Comparison of ENCODE assay signal across 11 cellular contexts in the genomic region with DNA sequence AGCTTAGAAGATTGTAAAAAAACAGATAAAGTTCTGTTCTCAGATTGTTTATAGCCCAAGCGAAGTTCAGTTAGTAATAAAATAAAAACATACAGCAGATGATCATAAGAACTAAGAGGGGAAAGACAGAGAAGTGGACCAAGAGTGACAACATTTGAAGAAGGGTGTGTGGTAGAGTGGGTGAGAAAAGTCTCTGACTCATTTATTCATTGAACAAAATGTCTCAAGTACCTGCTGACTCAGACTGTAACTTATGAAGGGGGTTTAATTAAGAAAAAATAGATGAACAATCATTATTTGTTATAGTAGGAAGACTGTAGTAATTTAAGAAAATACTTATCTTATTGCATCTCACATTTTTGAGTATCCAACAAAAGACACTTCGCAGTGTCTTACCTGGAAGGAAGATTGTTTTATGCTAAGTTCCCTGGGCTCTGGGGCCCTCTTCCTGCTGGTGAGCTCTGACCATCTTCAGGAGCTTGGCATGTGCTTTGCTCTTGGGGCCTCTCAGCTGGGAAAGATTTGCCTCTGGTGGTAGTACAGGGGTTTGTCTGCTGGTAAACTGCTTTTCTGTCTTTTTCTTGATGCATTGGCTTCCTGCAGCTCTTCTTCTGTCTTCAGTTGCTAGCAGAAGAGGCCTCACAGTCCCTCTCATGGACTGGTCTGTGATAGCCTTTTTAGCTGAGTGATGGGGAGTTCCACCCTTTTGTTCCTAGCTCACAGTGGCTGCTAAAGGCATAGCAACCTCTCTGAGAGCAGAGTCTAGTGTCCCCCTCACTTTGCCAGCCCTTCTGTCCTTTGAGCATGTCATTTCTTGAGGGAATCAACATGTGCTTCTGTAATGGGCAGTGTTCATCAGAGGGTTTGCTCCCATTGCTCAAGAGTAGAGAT. TPM values are rescaled to one million over a fixed set of nuclear protein-coding genes. Genes with fewer than 3 reads are reported as not detected.
DNase-seq lines count a peak whose midpoint lies in the region; ATAC-seq lines count a peak whose summit lies in the region.
"Had no signal": no experiment of that assay in that cellular context is flagged by ENCODE, and none has a peak within 500 bp of the region (broad histone marks: within the 10 kb centered on the region; RNA-seq: fewer than 3 reads in every experiment).

No MANE protein-coding gene starts in this region.

- peaks cover 2% of the 10 kb centered on the region for H3K27me3 Mint-ChIP-seq in activated naive CD8-positive, alpha-beta T cell

- no peak overlapping the region for H3K4me3 Mint-ChIP-seq in activated naive CD8-positive, alpha-beta T cell
- H3K4me3 Mint-ChIP-seq: HFFc6 had no signal

- H3K27ac ChIP-seq in mesendoderm (ENCODE audit: low read depth, low read length): no peak overlapping the region
- H3K27ac ChIP-seq: testis had no signal

- ATAC-seq in GM18858 (IDR thresholded peaks at IDR 0.05; ENCODE audit: unreplicated experiment) (peak; percentile 73), GM18502 (IDR thresholded peaks at IDR 0.05; ENCODE audit: poor library complexity, unreplicated experiment) (no peak)

- H3K27ac Mint-ChIP-seq in activated naive CD8-positive, alpha-beta T cell: peak overlapping the region; percentile 24
- H3K27ac Mint-ChIP-seq: HFFc6 had no signal

- H3K4me2 ChIP-seq in mesendoderm (ENCODE audit: low read length): no peak overlapping the region

- no peak overlapping the region for H3K18ac ChIP-seq in mesendoderm (ENCODE audit: low read length)

- no peak overlapping the region for H3K4ac ChIP-seq in mesendoderm (ENCODE audit: low read depth, low read length)

- H2BK5ac ChIP-seq in mesendoderm (ENCODE audit: low read length): no peak overlapping the region

- H3K4me1 ChIP-seq in mesendoderm (ENCODE audit: control insufficient read depth, low read depth, low read length): no peaks in the 10 kb centered on the region
- H3K4me1 ChIP-seq: testis had no signal

- H3K79me2 ChIP-seq in mesendoderm (ENCODE audit: control insufficient read depth, insufficient read depth, low read length): no peaks in the 10 kb centered on the region

- no peaks in the 10 kb centered on the region for H3K27me3 ChIP-seq in mesendoderm (ENCODE audit: insufficient read depth, low read length, poor library complexity)
- H3K27me3 ChIP-seq: testis had no signal

- no peak overlapping the region for H3K4me3 ChIP-seq in mesendoderm (ENCODE audit: low read length)
- H3K4me3 ChIP-seq: testis had no signal

- H3K56ac ChIP-seq in mesendoderm (ENCODE audit: low read length): no peak overlapping the region

- DNase-seq in HCEC 1CT (peak; percentile 48), mesendoderm (peak; percentile 41), A172 (ENCODE audit: low spot score) (no peak), DMS79 (lab: John Stamatoyannopoulos, UW) (no peak), NCI-H1105 (lab: John Stamatoyannopoulos, UW) (no peak)
- DNase-seq: HFFc6, left cardiac atrium, testis had no signal

- H3K79me1 ChIP-seq in mesendoderm (ENCODE audit: low read length): no peaks in the 10 kb centered on the region

- no peaks in the 10 kb centered on the region for H3K9me3 Mint-ChIP-seq in activated naive CD8-positive, alpha-beta T cell (ENCODE audit: low read depth)
- H3K9me3 Mint-ChIP-seq: HFFc6 had no signal

- no peaks in the 10 kb centered on the region for H3K36me3 ChIP-seq in mesendoderm (ENCODE audit: control insufficient read depth, insufficient read depth, low read length)

- whole genome bisulfite sequencing in mesendoderm (ENCODE audit: extremely low coverage, insufficient coverage, low lambda C conversion rate): no CpG with 5 or more reads among the region's 2 CpGs

- peaks cover 13% of the 10 kb centered on the region for H3K4me1 Mint-ChIP-seq in activated naive CD8-positive, alpha-beta T cell (ENCODE audit: low read depth)

- no peak overlapping the region for H4K5ac ChIP-seq in mesendoderm (ENCODE audit: low read length)

- H2AK5ac ChIP-seq in mesendoderm (ENCODE audit: low read length): no peak overlapping the region

- H2BK15ac ChIP-seq in mesendoderm (replicated peaks; ENCODE audit: low read depth): no peak overlapping the region

- H2BK120ac ChIP-seq in mesendoderm (ENCODE audit: low read depth, low read length): no peak overlapping the region

- H3K36me3 Mint-ChIP-seq in activated naive CD8-positive, alpha-beta T cell: no peaks in the 10 kb centered on the region

- no peak overlapping the region for H3K23ac ChIP-seq in mesendoderm (ENCODE audit: low read length)

- H3K9ac ChIP-seq in mesendoderm (ENCODE audit: low read length): no peak overlapping the region

- H4K8ac ChIP-seq in mesendoderm (ENCODE audit: low read depth, low read length): no peak overlapping the region

RNA-seq across cellular contexts. Expression of a gene that starts 44.1 kb away (rescaled TPM):
- polyA plus RNA-seq in mesendoderm (2013, experiment 1 of 2): 76.5 TPM
- polyA plus RNA-seq in mesendoderm (2013, experiment 2 of 2): 76.4 TPM
- 2.3 and 6.7 TPM in 2 replicates for total RNA-seq in A172 (2014; rRNA removed; shearing (Covaris generic))

Comparison
In these comparisons a context has a peak if more than half of its experiments do, and no peak if none do; other contexts are left out.
1. DNase-seq: peak in HCEC 1CT (single experiment) and mesendoderm (single experiment); none in A172 (single experiment), DMS79 (single experiment) and NCI-H1105 (single experiment).